18 cellular contexts compared by ENCODE assay signal in genomic region chr18:73279499-73279898, GRCh38.
DNase-seq lines count a peak whose midpoint lies in the region; ATAC-seq and TF ChIP-seq lines count a peak whose summit lies in the region.
"Had no signal": no experiment of that assay in that cellular context is flagged by ENCODE, and none has a peak within 500 bp of the region (broad histone marks: within the 10 kb centered on the region; RNA-seq: fewer than 3 reads in every experiment).

No MANE protein-coding gene starts in this region.

- no peak for TF ChIP-seq CTCF in upper lobe of right lung (IDR thresholded peaks at IDR 0.05)

- peak; percentile 28 for ATAC-seq in upper lobe of right lung

- DNase-seq in NCI-H748 (lab: John Stamatoyannopoulos, UW; ENCODE audit: unreplicated experiment) (peak; percentile 15), NCI-H748 treated with DMSO at 0.1 percent for 48 hours (lab: John Stamatoyannopoulos, UW) (no peak), SHP77 (lab: John Stamatoyannopoulos, UW) (peak; percentile 88 to 91), cardiac septum (ENCODE audit: low spot score) (peak; percentile 87), upper lobe of right lung (no peak), DMS153 (lab: John Stamatoyannopoulos, UW) (no peak), NCI-H1105 (lab: John Stamatoyannopoulos, UW) (no peak)
- no peak for DNase-seq in activated CD4-positive, alpha-beta T cell treated with anti-CD3 and anti-CD28 coated beads, Interleukin-2, amount 50 U/mL, for 1 hour
- DNase-seq: CD4-positive, alpha-beta memory T cell; DND-41; H7; MV-4-11; NCI-H1417 treated with DMSO at 0.1 percent for 48 hours; NCI-H2029; NCI-H2171; Peyer's patch; SJCRH30 had no signal

- H3K36me3 ChIP-seq in upper lobe of right lung, result no peaks in the 10 kb centered on the region
- H3K36me3 ChIP-seq: Peyer's patch, SJCRH30 had no signal

- intact Hi-C loops in cardiac septum (cut with DNase I), result loop anchor here (2.0 kb wide), 1 partner anchor 39 kb away; no protein-coding TSS in a partner anchor
- intact Hi-C loops in upper lobe of right lung (cut with DNase I), result no loop called here

- no peak overlapping the region for H3K4me3 ChIP-seq in upper lobe of right lung
- H3K4me3 ChIP-seq: Peyer's patch, SJCRH30 had no signal

- no peaks in the 10 kb centered on the region for H3K9me3 ChIP-seq in upper lobe of right lung
- H3K9me3 ChIP-seq: Peyer's patch, SJCRH30 had no signal

- H3K27me3 ChIP-seq in upper lobe of right lung, result no peaks in the 10 kb centered on the region
- H3K27me3 ChIP-seq: Peyer's patch, SJCRH30 had no signal

- H3K4me1 ChIP-seq in upper lobe of right lung, result no peaks in the 10 kb centered on the region
- H3K4me1 ChIP-seq: Peyer's patch, SJCRH30 had no signal

- H3K27ac ChIP-seq in upper lobe of right lung, result no peak overlapping the region
- H3K27ac ChIP-seq: 22Rv1, Peyer's patch, SJCRH30 had no signal

Comparison
In these comparisons a context has a peak if more than half of its experiments do, and no peak if none do; other contexts are left out.
1. DNase-seq: peak in NCI-H748 (single experiment), SHP77 (2 of 2) and cardiac septum (single experiment); none in NCI-H748 treated with DMSO at 0.1 percent for 48 hours (single experiment), upper lobe of right lung (single experiment), activated CD4-positive, alpha-beta T cell treated with anti-CD3 and anti-CD28 coated beads, Interleukin-2, amount 50 U/mL, for 1 hour (single experiment), DMS153 (single experiment) and NCI-H1105 (single experiment).